Comparison of ENCODE assay signal across 2 cellular contexts in genomic region chr9:114205171-114206015, GRCh38.
TF ChIP-seq lines count a peak whose summit lies in the region.

No MANE protein-coding gene starts in this region.

TF ChIP-seq in GM23338, 12 proteins besides CTCF, POLR2A, EP300 and RAD21:
- TF ChIP-seq JUNB (IDR thresholded peaks at IDR 0.05; ENCODE audit: unreplicated experiment) (no peak), ZNF114 (CRISPR knock-in tag; IDR thresholded peaks at IDR 0.05) (no peak), ZNF331 (CRISPR knock-in tag; IDR thresholded peaks at IDR 0.05; ENCODE audit: low read depth) (no peak), EZH2 (IDR thresholded peaks at IDR 0.05; ENCODE audit: low read depth, unreplicated experiment) (no peak), POLR2AphosphoS5 (IDR thresholded peaks at IDR 0.05; ENCODE audit: low read depth) (no peak), EZH2phosphoT487 (IDR thresholded peaks at IDR 0.05; ENCODE audit: unreplicated experiment) (no peak), STAT1 (IDR thresholded peaks at IDR 0.05; ENCODE audit: unreplicated experiment) (no peak), ETS1 (IDR thresholded peaks at IDR 0.05) (no peak), REST (IDR thresholded peaks at IDR 0.05; ENCODE audit: unreplicated experiment) (no peak), NANOG (IDR thresholded peaks at IDR 0.05; ENCODE audit: borderline replicate concordance) (no peak), ZNF462 (CRISPR knock-in tag; IDR thresholded peaks at IDR 0.05) (no peak), CREB1 (CRISPR knock-in tag; IDR thresholded peaks at IDR 0.05; ENCODE audit: low read depth) (no peak)

TF ChIP-seq in H1, 55 proteins besides CTCF, POLR2A, EP300 and RAD21:
- no peak for TF ChIP-seq E2F6 (IDR thresholded peaks at IDR 0.05)
- peak; percentile 70; the same call in 1 of the 2 replicates for TF ChIP-seq SP1 (IDR thresholded peaks at IDR 0.05; ENCODE audit: low read depth, low read length)
